In genomic region chr11:60193687-60194433, GRCh38 we compare ENCODE assay signal across 9 cellular contexts. TPM values are rescaled to one million over a fixed set of nuclear protein-coding genes. Genes with fewer than 3 reads are reported as not detected.
DNase-seq lines count a peak whose midpoint lies in the region; ATAC-seq and TF ChIP-seq lines count a peak whose summit lies in the region.
"Had no signal": no experiment of that assay in that cellular context is flagged by ENCODE, and none has a peak within 500 bp of the region (broad histone marks: within the 10 kb centered on the region; RNA-seq: fewer than 3 reads in every experiment).

No MANE protein-coding gene starts in this region.

- H3K36me3 Mint-ChIP-seq in CD4-positive, alpha-beta T cell (ENCODE audit: low read depth) = no peaks in the 10 kb centered on the region

- peak overlapping the region; percentile 3 for H3K4me3 Mint-ChIP-seq in CD4-positive, alpha-beta T cell

- no peak for TF ChIP-seq POLR2A in prostate gland (IDR thresholded peaks at IDR 0.05)

- H4K20me1 ChIP-seq in PC-9 (ENCODE audit: insufficient read depth) = no peaks in the 10 kb centered on the region

- no peaks in the 10 kb centered on the region for H3K79me2 ChIP-seq in PC-9 (ENCODE audit: low read depth)

- H3K27me3 Mint-ChIP-seq in CD4-positive, alpha-beta T cell = peaks cover 10% of the 10 kb centered on the region

- ATAC-seq in CD4-positive, alpha-beta T cell (ENCODE audit: poor library complexity) = peak; percentile 93
- peak; percentile 82 for ATAC-seq in HG03460 (IDR thresholded peaks at IDR 0.05; ENCODE audit: unreplicated experiment)

- no peaks in the 10 kb centered on the region for H3K27me3 ChIP-seq in CD4-positive, alpha-beta T cell (ENCODE audit: control insufficient read depth, insufficient read depth, low read length)
- H3K27me3 ChIP-seq in PC-9 (ENCODE audit: insufficient read depth, low read depth) = no peaks in the 10 kb centered on the region
- H3K27me3 ChIP-seq in prostate gland (replicated peaks; ENCODE audit: insufficient read depth) = no peaks in the 10 kb centered on the region

- POLR2A ChIA-PET in CD4-positive, alpha-beta T cell (lab: Charles Lee) = no interaction called here
- POLR2A ChIA-PET in PC-9 (lab: Charles Lee; ENCODE audit: unreplicated experiment) = no interaction called here

- TF ChIP-seq CTCF in CD4-positive, alpha-beta T cell (IDR thresholded peaks at IDR 0.05) = peak; percentile 82
- peak; percentile 91 for TF ChIP-seq CTCF in PC-9 (conservative IDR thresholded peaks at IDR 0.05)
- peak in 3 of 4 experiments; percentile 43 to 59 (median 43) for TF ChIP-seq CTCF in prostate gland (IDR thresholded peaks at IDR 0.05)

- H2AFZ ChIP-seq in PC-9 = no peak overlapping the region

- peak; percentile 3 to 48 (median 40) for DNase-seq in CD4-positive, alpha-beta T cell
- peak; percentile 11 for DNase-seq in GM19240 (ENCODE audit: insufficient read length, low spot score)
- DNase-seq in PC-9 = peak; percentile 43 to 51
- peak; percentile 13 for DNase-seq in activated T-helper 1 cell treated with Interleukin-2 at 50 U/mL for 16 hours (ENCODE audit: low read depth)
- DNase-seq in germinal center (ENCODE audit: low spot score) = peak; percentile 51
- no peak for DNase-seq in prostate gland (ENCODE audit: low spot score)
- no peak for DNase-seq in middle frontal gyrus (ENCODE audit: extremely low spot score, low spot score)

- H3K27ac Mint-ChIP-seq in CD4-positive, alpha-beta T cell = peak overlapping the region; percentile 80

- H3K4me2 ChIP-seq in PC-9 = no peak overlapping the region

- peaks cover 26% of the 10 kb centered on the region for H3K4me1 Mint-ChIP-seq in CD4-positive, alpha-beta T cell (ENCODE audit: low read depth)

- H3K4me1 ChIP-seq in PC-9 (replicated peaks; ENCODE audit: insufficient read depth) (no peaks in the 10 kb centered on the region), prostate gland (replicated peaks) (no peaks in the 10 kb centered on the region)

- H3K27ac ChIP-seq in CD4-positive, alpha-beta T cell (ENCODE audit: low read depth, low read length) = no peak overlapping the region
- H3K27ac ChIP-seq in PC-9 (no peak overlapping the region), prostate gland (no peak overlapping the region)

- CTCF ChIA-PET in CD4-positive, alpha-beta T cell (lab: Charles Lee) = interaction anchor here (0.6 kb wide), 1 partner anchor 21 kb away, joined by 3 read pairs; no protein-coding TSS in a partner anchor
- CTCF ChIA-PET in PC-9 (lab: Charles Lee) = no interaction called here

- H3K9me3 ChIP-seq in CD4-positive, alpha-beta T cell (ENCODE audit: control insufficient read depth, low read length) = no peaks in the 10 kb centered on the region
- H3K9me3 ChIP-seq in PC-9 (ENCODE audit: insufficient read depth, low read depth) = no peaks in the 10 kb centered on the region
- H3K9me3 ChIP-seq in prostate gland = no peaks in the 10 kb centered on the region

- no peaks in the 10 kb centered on the region for H3K9me3 Mint-ChIP-seq in CD4-positive, alpha-beta T cell

- H3K4me3 ChIP-seq in PC-9 (no peak overlapping the region), prostate gland (no peak overlapping the region)

- intact Hi-C loops in CD4-positive, alpha-beta T cell (cut with DNase I, micrococcal nuclease) = loop anchor here (1.0 to 5.0 kb wide), 3 partner anchors 371 to 442 kb away; no protein-coding TSS in a partner anchor
- intact Hi-C loops in PC-9 (cut with micrococcal nuclease; ENCODE audit: unreplicated experiment) (loop anchor here (2.0 to 5.0 kb wide), 2 partner anchors 272 to 371 kb away; no protein-coding TSS in a partner anchor), prostate gland (cut with DNase I) (no loop called here)

- WGBS in prostate gland = 18% methylated on average over 1 of the region's 1 CpG

- H3F3A ChIP-seq in PC-9 (ENCODE audit: insufficient read depth, low read depth) = no peaks in the 10 kb centered on the region

- no peaks in the 10 kb centered on the region for H3K9me2 ChIP-seq in PC-9 (ENCODE audit: insufficient read depth)

- no TSS peak for BruUV-seq in PC-9 (replicated peaks; lab: Mats Ljungman, UMichigan)

- H3K36me3 ChIP-seq in PC-9 (ENCODE audit: low read depth) = no peaks in the 10 kb centered on the region
- no peaks in the 10 kb centered on the region for H3K36me3 ChIP-seq in prostate gland

RNA-seq across cellular contexts. Expression of gene MS4A6A, which starts 11.0 kb away (rescaled TPM):
- total RNA-seq in CD4-positive, alpha-beta T cell = 1 to 10 TPM; 3.3 TPM
- total RNA-seq in PC-9 (2021) = not detected in 2 replicates
- 10 to 100 TPM; 13.4 to 44.1 TPM for total RNA-seq in prostate gland
- total RNA-seq: activated CD8-positive, alpha-beta memory T cell treated with anti-CD3 and anti-CD28 coated beads for 36 hours had no signal

RNA-seq across cellular contexts. Expression of gene MS4A4E, which starts 49.1 kb away (rescaled TPM):
- not detected for total RNA-seq in CD4-positive, alpha-beta T cell
- total RNA-seq in PC-9 (2021) = not detected in 2 replicates
- total RNA-seq in prostate gland = 1 to 10 TPM in 1 of 2 donors, not detected in 1; 1.5 TPM
- total RNA-seq: activated CD8-positive, alpha-beta memory T cell treated with anti-CD3 and anti-CD28 coated beads for 36 hours had no signal

Comparison
In these comparisons a context has a peak if more than half of its experiments do, and no peak if none do; other contexts are left out.
1. DNase-seq: peak in CD4-positive, alpha-beta T cell (10 of 10), GM19240 (single experiment), PC-9 (2 of 2), activated T-helper 1 cell treated with Interleukin-2 at 50 U/mL for 16 hours (single experiment) and germinal center (single experiment); none in prostate gland (single experiment) and middle frontal gyrus (single experiment).
2. Peak in every context shown above with its lines, with median percentiles within 50 percentile points of each other: CTCF ChIP-seq.